Comparison of ENCODE assay signal across 16 cellular contexts in genomic region chr17:4475001-4475400, GRCh38. TPM values are rescaled to one million over a fixed set of nuclear protein-coding genes. Genes with fewer than 3 reads are reported as not detected.
A peak's percentile ranks its signal among the peaks of the same experiment; 100 is the strongest.
DNase-seq lines count a peak whose midpoint lies in the region; ATAC-seq, FAIRE-seq and TF ChIP-seq lines count a peak whose summit lies in the region.
"Had no signal": no experiment of that assay in that cellular context is flagged by ENCODE, and none has a peak within 500 bp of the region (broad histone marks: within the 10 kb centered on the region; RNA-seq: fewer than 3 reads in every experiment).

No MANE protein-coding gene starts in this region.

- H3K23me2 ChIP-seq in H1 (ENCODE audit: low read depth, low read length) = no peaks in the 10 kb centered on the region

- H3K4me1 ChIP-seq in H1 (replicated peaks in 1 of 4; ENCODE audit: control insufficient read depth in 3 of 4, insufficient read depth in 4 of 4, low read length in 3 of 4) = peaks cover 0 to 3% (median under 1%) of the 10 kb centered on the region in 4 experiments; a peak in 1 of 7 replicates
- peaks cover 39 to 48% of the 10 kb centered on the region in 2 experiments for H3K4me1 ChIP-seq in trophoblast cell (ENCODE audit: control insufficient read depth in 1 of 2, insufficient read depth in 2 of 2, low read length in 2 of 2)
- no peaks in the 10 kb centered on the region for H3K4me1 ChIP-seq in BE2C
- peaks cover 0 to 5% (median 0%) of the 10 kb centered on the region in 4 donors for H3K4me1 ChIP-seq in right lobe of liver

- H3K79me2 ChIP-seq in H1 (ENCODE audit: control insufficient read depth in 1 of 2, insufficient read depth in 2 of 2, low read length in 2 of 2) (no peaks in the 10 kb centered on the region), trophoblast cell (ENCODE audit: control insufficient read depth, insufficient read depth, low read length, poor library complexity) (peaks cover 26% of the 10 kb centered on the region)

- no peak overlapping the region for H3K4me2 ChIP-seq in H1 (ENCODE audit: insufficient read depth in 1 of 2, low read depth in 2 of 2, low read length in 2 of 2)
- peak overlapping the region; percentile 37 for H3K4me2 ChIP-seq in trophoblast cell (ENCODE audit: low read length)

- no peak overlapping the region for H3K56ac ChIP-seq in H1 (replicated peaks; ENCODE audit: insufficient read length, low read depth, low read length)

- H3K79me1 ChIP-seq in H1 (ENCODE audit: low read depth, low read length) (no peaks in the 10 kb centered on the region), trophoblast cell (ENCODE audit: low read length) (peaks cover 64% of the 10 kb centered on the region)

- H2BK12ac ChIP-seq in H1 (ENCODE audit: low read depth, low read length) (peak overlapping the region; percentile 87; the same call in 1 of the 2 replicates), trophoblast cell (ENCODE audit: low read length) (peak overlapping the region; percentile 100)

- H3K18ac ChIP-seq in H1 (ENCODE audit: extremely low read depth, low read length) (peak overlapping the region; percentile 48; the same call in 1 of the 2 replicates), trophoblast cell (ENCODE audit: low read length) (peak overlapping the region; percentile 35)

- POLR2A ChIA-PET in H1 (lab: Charles Lee; ENCODE audit: partially characterized antibody) = no interaction called here

- no peak overlapping the region for H3K4me3 ChIP-seq in H1 (ENCODE audit: extremely low read depth in 1 of 4, insufficient read depth in 2 of 4, low read depth in 3 of 4, low read length in 4 of 4)
- H3K4me3 ChIP-seq in trophoblast cell (ENCODE audit: low read depth, low read length) = no peak overlapping the region
- no peak overlapping the region for H3K4me3 ChIP-seq in BE2C (ENCODE audit: low read depth, low read length)
- no peak overlapping the region for H3K4me3 ChIP-seq in right lobe of liver

- H3K14ac ChIP-seq in H1 (ENCODE audit: insufficient read length) = no peak overlapping the region
- H3K14ac ChIP-seq in trophoblast cell (ENCODE audit: low read length) = peak overlapping the region; percentile 93

- no peak for TF ChIP-seq POLR2A in H1 (IDR thresholded peaks at IDR 0.05; ENCODE audit: control extremely low read depth in 1 of 2, low read depth in 2 of 2, low read length in 2 of 2)
- no peak for TF ChIP-seq POLR2A in right lobe of liver (IDR thresholded peaks at IDR 0.05)

- CTCF ChIA-PET in H1 (lab: Charles Lee; ENCODE audit: partially characterized antibody) = interaction anchor here (0.5 to 1.3 kb wide), 3 partner anchors 8 to 260 kb away, joined by 3 to 4 read pairs (median 3); no protein-coding TSS in a partner anchor

- H4K8ac ChIP-seq in H1 (ENCODE audit: extremely low read depth, insufficient read depth, low read length) = no peak overlapping the region
- H4K8ac ChIP-seq in trophoblast cell (ENCODE audit: low read depth, low read length) = peak overlapping the region; percentile 80

- no peaks in the 10 kb centered on the region for H3K9me3 ChIP-seq in H1 (ENCODE audit: insufficient read depth in 2 of 2, low read depth in 1 of 2, low read length in 1 of 2)
- peaks cover 4% of the 10 kb centered on the region for H3K9me3 ChIP-seq in trophoblast cell (ENCODE audit: insufficient read depth, low read depth, low read length)
- no peaks in the 10 kb centered on the region for H3K9me3 ChIP-seq in BE2C
- no peaks in the 10 kb centered on the region for H3K9me3 ChIP-seq in right lobe of liver

- H3K4ac ChIP-seq in H1 (replicated peaks; ENCODE audit: insufficient read length, low read depth, low read length) (no peak overlapping the region), trophoblast cell (ENCODE audit: low read depth, low read length) (peak overlapping the region; percentile 84)

- H3K36me3 ChIP-seq in H1 (ENCODE audit: control insufficient read depth in 2 of 4, insufficient read depth in 4 of 4, low read length in 3 of 4) (no peaks in the 10 kb centered on the region), trophoblast cell (ENCODE audit: control insufficient read depth in 1 of 2, insufficient read depth in 2 of 2, low read length in 2 of 2) (no peaks in the 10 kb centered on the region), BE2C (no peaks in the 10 kb centered on the region), right lobe of liver (no peaks in the 10 kb centered on the region)

- no peak overlapping the region for H4K5ac ChIP-seq in H1 (ENCODE audit: insufficient read length, low read depth, low read length)

- WGBS in H1 (ENCODE audit: extremely low coverage in 1 of 2, insufficient coverage in 1 of 2, insufficient read length in 1 of 2, insufficient replicate concordance in 2 of 2, low coverage in 1 of 2, low lambda C conversion rate in 2 of 2, missing lambda C conversion rate in 1 of 2), 2 experiments = 92% methylated on average over 9 of the region's 9 CpGs; no CpG with 5 or more reads in 1 of the 2 experiments
- no CpG with 5 or more reads among the region's 9 CpGs for WGBS in trophoblast cell (ENCODE audit: extremely low coverage, insufficient coverage, insufficient read length)
- 71% methylated on average over 3 of the region's 9 CpGs for WGBS in right lobe of liver (ENCODE audit: insufficient coverage, low coverage, low lambda C conversion rate, missing lambda C conversion rate)

- FAIRE-seq in H1 (lab: Jason Lieb, UNC) = no peak
- FAIRE-seq in GM19239 (lab: Jason Lieb, UNC) = no peak

- TF ChIP-seq RAD21 in H1 (IDR thresholded peaks at IDR 0.05 in 1 of 2, conservative IDR thresholded peaks at IDR 0.05 in 1 of 2; ENCODE audit: low read depth in 2 of 2, low read length in 2 of 2) = no peak

- H2AFZ ChIP-seq in H1 (ENCODE audit: low read length) (no peak overlapping the region), trophoblast cell (ENCODE audit: insufficient read depth, low read length, poor library complexity) (peak overlapping the region; percentile 18)

- H4K91ac ChIP-seq in H1 (replicated peaks; ENCODE audit: insufficient read length, low read length) (no peak overlapping the region), trophoblast cell (ENCODE audit: low read depth, low read length) (peak overlapping the region; percentile 100)

- H3K27me3 ChIP-seq in H1 (replicated peaks in 1 of 4; ENCODE audit: control insufficient read depth in 3 of 4, extremely low read depth in 1 of 4, insufficient read depth in 3 of 4, low read length in 3 of 4) (no peaks in the 10 kb centered on the region), trophoblast cell (ENCODE audit: insufficient read depth, low read length) (no peaks in the 10 kb centered on the region), BE2C (no peaks in the 10 kb centered on the region), right lobe of liver (no peaks in the 10 kb centered on the region)

- peak; percentile 8 for DNase-seq in EL
- peak; percentile 41 for DNase-seq in M059J (ENCODE audit: low read depth)
- no peak for DNase-seq in H1 (ENCODE audit: low read depth in 1 of 2, low spot score in 2 of 2)
- DNase-seq in trophoblast cell = peak; percentile 72 to 80
- DNase-seq in BE2C = no peak
- no peak for DNase-seq in GM19239 (ENCODE audit: insufficient read length, low spot score)
- no peak for DNase-seq in right lobe of liver
- DNase-seq in AG08396 (ENCODE audit: low spot score) = no peak
- DNase-seq: ACHN; CD8-positive, alpha-beta memory T cell; HCEC 1CT; Karpas-422; NCI-H1417 treated with DMSO at 0.1 percent for 48 hours; NCI-H2029; NCI-H524 had no signal

- no peak overlapping the region for H2BK15ac ChIP-seq in H1 (ENCODE audit: low read length)

- H2AK5ac ChIP-seq in H1 (ENCODE audit: low read depth, low read length) = no peak overlapping the region
- H2AK5ac ChIP-seq in trophoblast cell (ENCODE audit: low read length) = peak overlapping the region; percentile 28

- no peak overlapping the region for H2BK20ac ChIP-seq in H1 (ENCODE audit: low read length)

- H3K27ac ChIP-seq in H1 (ENCODE audit: low read depth, low read length) (no peak overlapping the region), trophoblast cell (ENCODE audit: low read depth, low read length) (peak overlapping the region; percentile 99), right lobe of liver (no peak overlapping the region)

- H3K9ac ChIP-seq in H1 (replicated peaks in 1 of 4; ENCODE audit: extremely low read depth in 1 of 4, low read depth in 3 of 4, low read length in 3 of 4) = no peak overlapping the region
- H3K9ac ChIP-seq in trophoblast cell (ENCODE audit: low read length) = no peak overlapping the region

- no peak for TF ChIP-seq EP300 in H1 (IDR thresholded peaks at IDR 0.05; ENCODE audit: borderline replicate concordance in 1 of 2, low read depth in 2 of 2, low read length in 2 of 2)

- H3K23ac ChIP-seq in H1 (ENCODE audit: insufficient read length) (no peak overlapping the region), trophoblast cell (ENCODE audit: low read length) (no peak overlapping the region)

- H4K12ac ChIP-seq in trophoblast cell (ENCODE audit: low read depth, low read length) = peak overlapping the region; percentile 2

- H2BK5ac ChIP-seq in H1 (ENCODE audit: low read depth, low read length) (0 out of 2 replicates have a peak overlapping the region, but pooled peaks have one; percentile 2), trophoblast cell (ENCODE audit: low read depth, low read length, poor library complexity) (peak overlapping the region; percentile 93)

- H2BK120ac ChIP-seq in H1 (replicated peaks; ENCODE audit: low read depth, low read length) = no peak overlapping the region
- H2BK120ac ChIP-seq in trophoblast cell (ENCODE audit: insufficient read depth, low read length, poor library complexity) = peak overlapping the region; percentile 98

- TF ChIP-seq CTCF in H1 (IDR thresholded peaks at IDR 0.05; ENCODE audit: control extremely low read depth in 1 of 3, insufficient read depth in 1 of 3, low read depth in 1 of 3, low read length in 3 of 3) (no peak), BE2C (IDR thresholded peaks at IDR 0.05; ENCODE audit: low read depth, low read length) (no peak), right lobe of liver (IDR thresholded peaks at IDR 0.05) (no peak)

- intact Hi-C loops in right lobe of liver (cut with DNase I) = no loop called here

- no peaks in the 10 kb centered on the region for H4K20me1 ChIP-seq in H1 (replicated peaks in 1 of 2; ENCODE audit: control insufficient read depth in 1 of 2, insufficient read depth in 2 of 2, low read length in 2 of 2)

- no peak for ATAC-seq in right lobe of liver

RNA-seq across cellular contexts. Expression of gene SPNS2, which starts 23.7 kb away (rescaled TPM):
- 0.52 and 0.54 TPM in 2 replicates for total RNA-seq in M059J (2014; rRNA removed; shearing (Covaris generic))
- 0.98 and 1.5 TPM in 2 replicates for total RNA-seq in H1 (2021; fragmentation: NEBNext Ultra II Directional; extraction: Animal tissue kit (Norgen Biotek cat#: 25700))
- 1.2 and 1.9 TPM in 2 replicates for polyA plus RNA-seq in H1 (2011; rRNA removed)
- 1.5 TPM for polyA plus RNA-seq in H1 (2011; cell fraction: cytosol; rRNA removed)
- polyA plus RNA-seq in H1 (2011; cell fraction: nucleus; rRNA removed) = 2.6 TPM
- polyA plus RNA-seq in H1 (2012, experiment 1 of 2) = 0.51 to 1.6 TPM (median 1.4 TPM) in 4 replicates
- 1.4 TPM for polyA plus RNA-seq in H1 (2012, experiment 2 of 2)
- 0.77 TPM for polyA plus RNA-seq in H1 (2013, experiment 1 of 2)
- polyA plus RNA-seq in H1 (2013, experiment 2 of 2) = 0.83 TPM
- polyA minus RNA-seq in H1 (2011; rRNA and poly(A)+ RNA removed) = 0.35 and 1.6 TPM in 2 replicates
- 0.59 TPM for polyA minus RNA-seq in H1 (2011; cell fraction: cytosol; rRNA and poly(A)+ RNA removed)
- 1.5 TPM for polyA minus RNA-seq in H1 (2011; cell fraction: nucleus; rRNA and poly(A)+ RNA removed)
- polyA plus RNA-seq in trophoblast cell (2013) = 153 and 164 TPM in 2 replicates
- polyA plus RNA-seq in BE2C (2012; ENCODE audit: insufficient read depth, insufficient read length, low read depth) = 3.6 TPM
- total RNA-seq in right lobe of liver = 10 to 100 TPM in 1 of 6 experiments, 1 to 10 TPM in 5; 3.0 to 12.4 (median 7.3) TPM
- total RNA-seq: B cell had no signal

RNA-seq across cellular contexts. Expression of gene SPNS3, which starts 41.3 kb away (rescaled TPM):
- 0.05 TPM in 1 of 2 replicates, not detected in the other for total RNA-seq in M059J (2014; rRNA removed; shearing (Covaris generic))
- not detected in 2 replicates for total RNA-seq in H1 (2021; fragmentation: NEBNext Ultra II Directional; extraction: Animal tissue kit (Norgen Biotek cat#: 25700))
- 0.08 TPM in 1 of 2 replicates, not detected in the other for polyA plus RNA-seq in H1 (2011; rRNA removed)
- polyA plus RNA-seq in H1 (2011; cell fraction: cytosol; rRNA removed) = 0.04 TPM
- not detected for polyA plus RNA-seq in H1 (2011; cell fraction: nucleus; rRNA removed)
- polyA plus RNA-seq in H1 (2012, experiment 1 of 2) = not detected in 4 replicates
- not detected for polyA plus RNA-seq in H1 (2012, experiment 2 of 2)
- 0.06 TPM for polyA plus RNA-seq in H1 (2013, experiment 1 of 2)
- polyA plus RNA-seq in H1 (2013, experiment 2 of 2) = 0.02 TPM
- not detected in 2 replicates for polyA minus RNA-seq in H1 (2011; rRNA and poly(A)+ RNA removed)
- not detected for polyA minus RNA-seq in H1 (2011; cell fraction: cytosol; rRNA and poly(A)+ RNA removed)
- polyA minus RNA-seq in H1 (2011; cell fraction: nucleus; rRNA and poly(A)+ RNA removed) = not detected
- 2.2 TPM in 2 replicates for polyA plus RNA-seq in trophoblast cell (2013)
- polyA plus RNA-seq in BE2C (2012; ENCODE audit: insufficient read depth, insufficient read length, low read depth) = 0.51 TPM
- not detected for total RNA-seq in right lobe of liver

Comparison
In these comparisons a context has a peak if more than half of its experiments do, and no peak if none do; other contexts are left out.
1. DNase-seq: peak in EL (single experiment), M059J (single experiment) and trophoblast cell (2 of 2); none in H1 (0 of 2), BE2C (single experiment), GM19239 (single experiment), right lobe of liver (0 of 3) and AG08396 (single experiment).